In the genomic region with DNA sequence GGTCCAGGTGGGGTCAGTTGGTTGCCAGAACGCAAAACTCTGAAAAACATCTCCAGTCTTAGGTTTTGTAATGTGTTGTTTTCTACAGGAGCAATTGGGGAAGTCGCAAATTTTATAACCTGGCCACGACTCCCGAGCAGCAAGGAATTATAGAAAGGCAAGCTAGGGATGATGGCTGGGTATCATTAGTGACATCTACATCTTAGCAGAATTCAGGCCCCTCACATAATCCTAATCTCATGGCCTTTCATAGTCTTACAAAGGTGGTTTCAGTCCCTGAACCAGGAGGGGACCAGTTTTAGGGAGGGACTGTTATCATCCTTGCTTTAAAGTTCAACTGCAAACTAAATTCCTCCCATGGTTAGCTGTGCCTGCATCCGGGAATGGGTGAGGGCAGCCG, we compare ENCODE assay signal across 20 cellular contexts.
"Had no signal": no experiment of that assay in that cellular context is flagged by ENCODE, and none has a peak within 500 bp of the region (broad histone marks: within the 10 kb centered on the region; RNA-seq: fewer than 3 reads in every experiment).

No MANE protein-coding gene starts in this region.

- H3K9me3 ChIP-seq: adrenal gland, body of pancreas had no signal

- H3K36me3 ChIP-seq: adrenal gland, left ventricle myocardium inferior had no signal

- DNase-seq: activated CD4-positive, CD25-positive, alpha-beta regulatory T cell; activated CD8-positive, alpha-beta memory T cell treated with anti-CD3 and anti-CD28 coated beads for 24 hours; activated effector memory CD4-positive, alpha-beta T cell treated with anti-CD3 and anti-CD28 coated beads, Interleukin-2, amount 50 U/mL, for 16 hours; adrenal gland; body of pancreas; central memory CD4-positive, alpha-beta T cell; effector memory CD4-positive, alpha-beta T cell; kidney; left ventricle myocardium inferior; spleen; stimulated activated CD4-positive, alpha-beta T cell treated with anti-CD3 and anti-CD28 coated beads, Interleukin-2, amount 100 ng/mL, for 24 hours; stimulated activated naive CD4-positive, alpha-beta T cell; substantia nigra had no signal

- H3K27ac ChIP-seq: adrenal gland, body of pancreas, epithelial cell of prostate, hepatocyte, left ventricle myocardium inferior, psoas muscle had no signal

- H3K4me3 Mint-ChIP-seq: memory B cell, nephron, type B pancreatic cell had no signal

- ATAC-seq: body of pancreas, psoas muscle, sciatic nerve had no signal

- H3K27me3 ChIP-seq: adrenal gland, body of pancreas, hepatocyte, spleen had no signal

- H3K4me1 ChIP-seq: body of pancreas, psoas muscle had no signal

- H3K27ac Mint-ChIP-seq: memory B cell, nephron, type B pancreatic cell had no signal

- H3K27me3 Mint-ChIP-seq: memory B cell, type B pancreatic cell had no signal

- H3K9me3 Mint-ChIP-seq: type B pancreatic cell had no signal

- H3K4me3 ChIP-seq: adrenal gland, body of pancreas, hepatocyte, left ventricle myocardium inferior, psoas muscle, spleen had no signal
